In genomic region chr2:132517386-132517785, GRCh38 we compare ENCODE assay signal across 15 cellular contexts.
DNase-seq lines count a peak whose midpoint lies in the region; ATAC-seq, FAIRE-seq and TF ChIP-seq lines count a peak whose summit lies in the region.
"Had no signal": no experiment of that assay in that cellular context is flagged by ENCODE, and none has a peak within 500 bp of the region (broad histone marks: within the 10 kb centered on the region; RNA-seq: fewer than 3 reads in every experiment).

No MANE protein-coding gene starts in this region.

- WGBS in A549 (ENCODE audit: missing lambda C conversion rate) = 91% methylated on average over 1 of the region's 1 CpG
- WGBS in IMR-90 (ENCODE audit: extremely low coverage in 2 of 2, insufficient read length in 1 of 2), 2 experiments = no CpG with 5 or more reads among the region's 1 CpG
- 0% methylated on average over 1 of the region's 1 CpG for WGBS in K562 (ENCODE audit: insufficient coverage, low coverage, missing lambda C conversion rate)

- DNase-seq in A549 (ENCODE audit: low read depth in 1 of 2, low spot score in 1 of 2) = no peak
- DNase-seq in IMR-90 = no peak
- no peak for DNase-seq in K562 (ENCODE audit: extremely low read depth in 1 of 4, low spot score in 3 of 4)
- peak; percentile 28 for DNase-seq in iris pigment epithelial cell (ENCODE audit: low read depth)
- no peak for DNase-seq in D721Med (ENCODE audit: insufficient read length, low spot score)
- no peak for DNase-seq in A673 (ENCODE audit: low spot score)
- DNase-seq: ACHN; Calu3; CD4-positive, CD25-positive, alpha-beta regulatory T cell; DMS79; GDM1; H7 had no signal

- no peaks in the 10 kb centered on the region for H3K79me1 ChIP-seq in IMR-90 (ENCODE audit: low read depth in 1 of 2, low read length in 2 of 2)

- H2BK120ac ChIP-seq in IMR-90 (ENCODE audit: low read depth, low read length) = no peak overlapping the region

- H3K9me1 ChIP-seq in IMR-90 (ENCODE audit: insufficient read depth, low read length) = peaks cover 2% of the 10 kb centered on the region; the same call in 1 of the 2 replicates
- no peaks in the 10 kb centered on the region for H3K9me1 ChIP-seq in K562 (ENCODE audit: control insufficient read depth, insufficient read depth, low read length)

- H3K18ac ChIP-seq in IMR-90 (ENCODE audit: low read depth, low read length) = no peak overlapping the region

- no peak overlapping the region for H3K4ac ChIP-seq in IMR-90 (ENCODE audit: low read depth, low read length)

- H2AK9ac ChIP-seq in IMR-90 (replicated peaks; ENCODE audit: low read depth, low read length, poor library complexity) = no peak overlapping the region

- no peaks in the 10 kb centered on the region for H3K79me2 ChIP-seq in K562 (ENCODE audit: control insufficient read depth, insufficient read depth, low read length)

- H3K9ac ChIP-seq in IMR-90 (ENCODE audit: low read depth, low read length) (no peak overlapping the region), K562 (ENCODE audit: insufficient read depth in 1 of 2, low read depth in 2 of 2, low read length in 2 of 2) (no peak overlapping the region)
- H3K9ac ChIP-seq: BLaER1 treated with 17β-estradiol and CSF1 and Interleukin-3, amounts not matched to agents 10 nM and 100 nM had no signal

- intact Hi-C loops in IMR-90 (cut with micrococcal nuclease) = no loop called here
- intact Hi-C loops in K562 (cut with micrococcal nuclease) = no loop called here
- intact Hi-C loops in A673 (cut with micrococcal nuclease; ENCODE audit: unreplicated experiment) = no loop called here

- TF ChIP-seq EP300 in A549 (IDR thresholded peaks at IDR 0.05) (no peak), K562 (IDR thresholded peaks at IDR 0.05; ENCODE audit: low read length) (no peak)

- FAIRE-seq in A549 (lab: Jason Lieb, UNC) (no peak), K562 (lab: Jason Lieb, UNC) (no peak), D721Med (lab: Jason Lieb, UNC) (no peak)

- TF ChIP-seq RAD21 in A549 (conservative IDR thresholded peaks at IDR 0.05 in 1 of 2, IDR thresholded peaks at IDR 0.05 in 1 of 2) (no peak), IMR-90 (IDR thresholded peaks at IDR 0.05; ENCODE audit: low read length) (no peak), K562 (CRISPR knock-in tag; conservative IDR thresholded peaks at IDR 0.05 in 1 of 2, IDR thresholded peaks at IDR 0.05 in 1 of 2) (no peak)

- H3K27me3 ChIP-seq in IMR-90 (ENCODE audit: control insufficient read depth, insufficient read depth, low read length) = peaks cover 3% of the 10 kb centered on the region
- no peaks in the 10 kb centered on the region for H3K27me3 ChIP-seq in K562 (ENCODE audit: control insufficient read depth in 2 of 2, insufficient read depth in 2 of 2, low read length in 2 of 2)
- no peaks in the 10 kb centered on the region for H3K27me3 ChIP-seq in A673 (replicated peaks; ENCODE audit: insufficient read depth, low read depth, low read length, poor library complexity)
- H3K27me3 ChIP-seq: BLaER1 treated with 17β-estradiol and CSF1 and Interleukin-3, amounts not matched to agents 10 nM and 100 nM had no signal

- H2AK5ac ChIP-seq in IMR-90 (ENCODE audit: low read depth, low read length) = no peak overlapping the region

- CTCF ChIA-PET in A549 (lab: Yijun Ruan, JAX) (interaction anchor here (1.0 kb wide), 1 partner anchor 29 kb away, joined by 3 read pairs; no protein-coding TSS in a partner anchor), IMR-90 (lab: Yijun Ruan, JAX) (no interaction called here), K562 (lab: Yijun Ruan, JAX; ENCODE audit: low intra/inter-chr PET ratio) (no interaction called here), A673 (lab: Charles Lee) (no interaction called here)

- in situ Hi-C loops in IMR-90 (cut with MboI; ENCODE audit: low sequenced_read_pairs) (no loop called here), K562 (cut with MboI) (no loop called here)

- H3K4me1 ChIP-seq in A549 = peaks cover 12% of the 10 kb centered on the region; the same call in 2 of the 3 replicates
- no peaks in the 10 kb centered on the region; the same call in 1 of the 2 replicates for H3K4me1 ChIP-seq in IMR-90 (ENCODE audit: control insufficient read depth, insufficient read depth, low read length)
- H3K4me1 ChIP-seq in K562 (replicated peaks in 1 of 2; ENCODE audit: control insufficient read depth in 2 of 2, insufficient read depth in 2 of 2, low read length in 2 of 2) = no peaks in the 10 kb centered on the region
- H3K4me1 ChIP-seq in A673 (ENCODE audit: insufficient read depth, low read length, poor library complexity, severe bottlenecking) = no peaks in the 10 kb centered on the region
- H3K4me1 ChIP-seq: BLaER1 treated with 17β-estradiol and CSF1 and Interleukin-3, amounts not matched to agents 10 nM and 100 nM had no signal

- TF ChIP-seq POLR2A in A549 (IDR thresholded peaks at IDR 0.05; ENCODE audit: low read length) (no peak), IMR-90 (IDR thresholded peaks at IDR 0.05; ENCODE audit: low read depth, low read length) (no peak), K562 (conservative IDR thresholded peaks at IDR 0.05) (no peak)

- H3K4me2 ChIP-seq in A549 = 0 out of 3 replicates have a peak overlapping the region, but pooled peaks have one; percentile 15
- no peak overlapping the region for H3K4me2 ChIP-seq in IMR-90 (ENCODE audit: low read depth, low read length)
- H3K4me2 ChIP-seq in K562 (ENCODE audit: insufficient read depth, low read length) = no peak overlapping the region
- H3K4me2 ChIP-seq: BLaER1 treated with 17β-estradiol and CSF1 and Interleukin-3, amounts not matched to agents 10 nM and 100 nM had no signal

- ATAC-seq in A549 = no peak
- no peak for ATAC-seq in IMR-90 (ENCODE audit: low read depth)
- no peak for ATAC-seq in K562
- no peak for ATAC-seq in HG02938 (IDR thresholded peaks at IDR 0.05; ENCODE audit: unreplicated experiment)

- POLR2A ChIA-PET in A549 (lab: Yijun Ruan, JAX) (no interaction called here), IMR-90 (lab: Charles Lee; ENCODE audit: unreplicated experiment) (no interaction called here), K562 (lab: Yijun Ruan, JAX) (no interaction called here), A673 (lab: Charles Lee; ENCODE audit: low non-redundant PET) (interaction anchor here (0.7 kb wide), 1 partner anchor 1305 kb away, joined by 4 read pairs; no protein-coding TSS in a partner anchor)

- H3K23ac ChIP-seq in IMR-90 (ENCODE audit: low read depth, low read length) = no peak overlapping the region

- H3K4me3 ChIP-seq in A549 (no peak overlapping the region), IMR-90 (ENCODE audit: insufficient read depth, low read depth, low read length) (no peak overlapping the region), K562 (no peak overlapping the region), A673 (ENCODE audit: low read depth, low read length, poor library complexity, severe bottlenecking) (no peak overlapping the region)
- H3K4me3 ChIP-seq: BLaER1 treated with 17β-estradiol and CSF1 and Interleukin-3, amounts not matched to agents 10 nM and 100 nM had no signal

- H3K9me3 ChIP-seq in A549 (no peaks in the 10 kb centered on the region), IMR-90 (ENCODE audit: control insufficient read depth, insufficient read depth, low read length) (no peaks in the 10 kb centered on the region), K562 (replicated peaks; ENCODE audit: control insufficient read depth, insufficient read depth, low read depth, low read length) (no peaks in the 10 kb centered on the region), A673 (ENCODE audit: low read depth, low read length, poor library complexity, severe bottlenecking) (no peaks in the 10 kb centered on the region)
- H3K9me3 ChIP-seq: BLaER1 treated with 17β-estradiol and CSF1 and Interleukin-3, amounts not matched to agents 10 nM and 100 nM had no signal

- H3K14ac ChIP-seq in IMR-90 (replicated peaks; ENCODE audit: low read depth, low read length) = no peak overlapping the region

- no peak overlapping the region for H2AFZ ChIP-seq in IMR-90 (replicated peaks; ENCODE audit: low read length, poor library complexity)
- H2AFZ ChIP-seq in K562 (ENCODE audit: low read depth, low read length) = no peak overlapping the region

- H2BK20ac ChIP-seq in IMR-90 (ENCODE audit: low read depth, low read length) = no peak overlapping the region

- BruUV-seq in IMR-90 (replicated peaks; lab: Mats Ljungman, UMichigan) = no TSS peak
- no TSS peak for BruUV-seq in K562 (replicated peaks; lab: Mats Ljungman, UMichigan)
- no TSS peak for BruUV-seq in A673 (replicated peaks; lab: Mats Ljungman, UMichigan)

- no peak overlapping the region for H2BK15ac ChIP-seq in IMR-90 (ENCODE audit: low read depth, low read length)

- H4K20me1 ChIP-seq in IMR-90 (ENCODE audit: insufficient read depth, low read length) (no peaks in the 10 kb centered on the region), K562 (replicated peaks; ENCODE audit: control insufficient read depth, insufficient read depth, low read length) (no peaks in the 10 kb centered on the region)
- H4K20me1 ChIP-seq: BLaER1 treated with 17β-estradiol and CSF1 and Interleukin-3, amounts not matched to agents 10 nM and 100 nM had no signal

- TF ChIP-seq CTCF in A549 (IDR thresholded peaks at IDR 0.05) (no peak), IMR-90 (conservative IDR thresholded peaks at IDR 0.05; ENCODE audit: low read depth, low read length) (no peak), K562 (IDR thresholded peaks at IDR 0.05 in 2 of 3, conservative IDR thresholded peaks at IDR 0.05 in 1 of 3; ENCODE audit: insufficient read depth in 2 of 3, low read depth in 1 of 3, low read length in 3 of 3) (no peak), D721Med (IDR thresholded peaks at IDR 0.05; ENCODE audit: insufficient read depth, missing control alignments) (no peak), A673 (conservative IDR thresholded peaks at IDR 0.05; ENCODE audit: low read depth, low read length) (no peak)

- no peak overlapping the region for H3K56ac ChIP-seq in IMR-90 (ENCODE audit: extremely low read depth, insufficient read depth, low read length)

- no peak overlapping the region for H4K8ac ChIP-seq in IMR-90 (ENCODE audit: low read depth in 2 of 2, low read length in 2 of 2)

- H2BK5ac ChIP-seq in IMR-90 (ENCODE audit: low read depth, low read length, poor library complexity, severe bottlenecking) = no peak overlapping the region

- H4K91ac ChIP-seq in IMR-90 (ENCODE audit: insufficient read depth, low read depth, low read length) = no peak overlapping the region

- 0 out of 6 replicates have a peak overlapping the region, but pooled peaks of 1 of the 2 experiments have one; percentile 38 for H3K27ac ChIP-seq in A549
- H3K27ac ChIP-seq in IMR-90 (ENCODE audit: insufficient read depth, low read length) = no peak overlapping the region
- no peak overlapping the region for H3K27ac ChIP-seq in K562 (ENCODE audit: extremely low read depth, low read depth, low read length)
- no peak overlapping the region for H3K27ac ChIP-seq in A673 (ENCODE audit: low read depth, low read length, poor library complexity, severe bottlenecking)
- H3K27ac ChIP-seq: 22Rv1; BLaER1 treated with 17β-estradiol and CSF1 and Interleukin-3, amounts not matched to agents 10 nM and 100 nM had no signal

- dilution Hi-C loops in IMR-90 (cut with HindIII; ENCODE audit: low sequenced_read_pairs, unreplicated experiment) = no loop called here

- H3K36me3 ChIP-seq in IMR-90 (ENCODE audit: control insufficient read depth, insufficient read depth, low read length) (no peaks in the 10 kb centered on the region), K562 (ENCODE audit: control insufficient read depth, insufficient read depth, low read length) (no peaks in the 10 kb centered on the region), A673 (ENCODE audit: insufficient read depth, low read length, poor library complexity, severe bottlenecking) (no peaks in the 10 kb centered on the region)
- H3K36me3 ChIP-seq: BLaER1 treated with 17β-estradiol and CSF1 and Interleukin-3, amounts not matched to agents 10 nM and 100 nM had no signal

- no peak overlapping the region for H4K5ac ChIP-seq in IMR-90 (ENCODE audit: low read depth, low read length)

Comparison
In these comparisons a context has a peak if more than half of its experiments do, and no peak if none do; other contexts are left out.
1. Of the 35 proteins assayed by ChIP-seq in both K562 and A549: peak only in K562: none; only in A549: MAFK; in both: none; in neither: 34.